ENCODE assay signal across 26 cellular contexts in the genomic region with DNA sequence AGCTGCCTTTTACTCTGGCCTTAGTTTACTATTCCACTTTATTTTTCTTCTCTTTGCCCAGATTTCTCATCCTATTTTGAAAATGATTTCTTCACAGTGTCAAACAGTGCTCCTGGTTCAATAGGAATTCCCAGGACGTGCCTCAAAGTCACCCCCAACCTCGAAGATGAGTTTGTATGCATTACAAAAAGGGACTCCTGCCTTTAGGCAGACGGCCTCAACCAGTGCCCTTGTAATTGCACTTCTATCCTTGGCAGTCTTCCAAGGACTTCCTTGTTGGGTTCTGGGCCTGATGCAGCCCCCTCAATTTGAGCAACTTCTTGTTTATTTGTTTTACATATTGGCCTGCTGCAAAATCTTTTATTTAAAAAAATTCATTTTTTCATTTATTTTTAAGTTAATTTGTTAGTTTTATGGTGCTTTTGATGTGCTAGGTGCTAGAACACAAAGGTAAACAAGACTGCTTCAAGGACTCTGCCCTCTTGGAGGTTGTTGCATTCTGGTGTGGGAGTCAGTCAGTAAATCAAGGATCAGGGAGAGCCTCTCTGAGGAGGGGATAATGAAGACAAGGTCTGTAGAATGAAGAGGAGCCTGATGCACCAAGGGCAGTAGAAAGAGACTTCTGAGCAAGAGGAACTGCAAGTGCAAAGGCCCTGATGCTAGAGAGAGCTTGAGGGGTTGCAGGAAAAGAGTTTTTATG.
DNase-seq lines count a peak whose midpoint lies in the region.
"Had no signal": no experiment of that assay in that cellular context is flagged by ENCODE, and none has a peak within 500 bp of the region (broad histone marks: within the 10 kb centered on the region; RNA-seq: fewer than 3 reads in every experiment).

No MANE protein-coding gene starts in this region.

- peak overlapping the region in 1 of 2 donors; percentile 5 for H3K9ac ChIP-seq in mucosa of rectum (ENCODE audit: low read depth in 1 of 2, low read length in 2 of 2)

- H3K4me1 ChIP-seq in mucosa of rectum (ENCODE audit: control insufficient read depth in 2 of 2, insufficient read depth in 2 of 2, low read length in 2 of 2), result peaks cover 16 to 50% of the 10 kb centered on the region in 2 donors

- H3K9me3 ChIP-seq in mucosa of rectum (ENCODE audit: control insufficient read depth in 2 of 2, low read length in 2 of 2), result no peaks in the 10 kb centered on the region

- no peaks in the 10 kb centered on the region for H3K27me3 ChIP-seq in mucosa of rectum (ENCODE audit: control insufficient read depth in 2 of 2, insufficient read depth in 2 of 2, low read length in 2 of 2)

- peak overlapping the region; percentile 8 to 51 for H3K4me3 ChIP-seq in mucosa of rectum (ENCODE audit: low read length in 2 of 2)
- H3K4me3 ChIP-seq: dorsolateral prefrontal cortex, lung, SK-N-MC had no signal

- DNase-seq in DMS79 treated with DMSO at 0.1 percent for 48 hours (lab: John Stamatoyannopoulos, UW) (peak; percentile 5), DMS79 (lab: John Stamatoyannopoulos, UW) (no peak), NCI-H1092 treated with DMSO at 0.1 percent for 48 hours (lab: John Stamatoyannopoulos, UW) (peak; percentile 56), NCI-H748 (lab: John Stamatoyannopoulos, UW; ENCODE audit: unreplicated experiment) (peak; percentile 82), superior temporal gyrus (ENCODE audit: extremely low spot score) (no peak)
- DNase-seq in activated CD4-positive, alpha-beta T cell treated with anti-CD3 and anti-CD28 coated beads for 48 hours, result no peak
- DNase-seq in activated effector memory CD4-positive, alpha-beta T cell treated with anti-CD3 and anti-CD28 coated beads, Interleukin-2, amount 50 U/mL, for 16 hours, result no peak
- DNase-seq: 8988T; activated CD4-positive, CD25-positive, alpha-beta regulatory T cell; activated naive CD4-positive, alpha-beta T cell treated with anti-CD3 and anti-CD28 coated beads for 36 hours; activated T-cell treated with anti-CD3 and anti-CD28 coated beads, Interleukin-2, amount 50 U/mL, for 4 hours; amygdala; Calu3; caudate nucleus; dorsolateral prefrontal cortex; foreskin fibroblast; hippocampal formation; kidney; NK-92 treated with Interleukin-12 subunit alpha and Interleukin-12 subunit beta, amount 100 ng/mL, for 24 hours; occipital lobe; stimulated activated CD4-positive, alpha-beta T cell treated with anti-CD3 and anti-CD28 coated beads, Interleukin-4, amount 100 ng/mL, for 1 hour; T-helper 9 cell had no signal

- H3K36me3 ChIP-seq in mucosa of rectum (ENCODE audit: control insufficient read depth in 2 of 2, insufficient read depth in 2 of 2, low read length in 2 of 2), result peaks cover 2% of the 10 kb centered on the region in 2 donors

- H3K27ac ChIP-seq in mucosa of rectum (ENCODE audit: low read depth in 2 of 2, low read length in 2 of 2), result peak overlapping the region; percentile 76 to 79
- H3K27ac ChIP-seq: dorsolateral prefrontal cortex, epithelial cell of prostate, SK-N-MC had no signal

Comparison
In these comparisons a context has a peak if more than half of its experiments do, and no peak if none do; other contexts are left out.
1. DNase-seq: peak in DMS79 treated with DMSO at 0.1 percent for 48 hours (single experiment), NCI-H1092 treated with DMSO at 0.1 percent for 48 hours (single experiment) and NCI-H748 (single experiment); none in DMS79 (single experiment), activated CD4-positive, alpha-beta T cell treated with anti-CD3 and anti-CD28 coated beads for 48 hours (single experiment), superior temporal gyrus (single experiment) and activated effector memory CD4-positive, alpha-beta T cell treated with anti-CD3 and anti-CD28 coated beads, Interleukin-2, amount 50 U/mL, for 16 hours (single experiment).